12 cellular contexts compared by ENCODE assay signal in genomic region chr2:8455236-8456148, GRCh38.
DNase-seq lines count a peak whose midpoint lies in the region; ATAC-seq and TF ChIP-seq lines count a peak whose summit lies in the region.
"Had no signal": no experiment of that assay in that cellular context is flagged by ENCODE, and none has a peak within 500 bp of the region (broad histone marks: within the 10 kb centered on the region; RNA-seq: fewer than 3 reads in every experiment).

No MANE protein-coding gene starts in this region.

- no peaks in the 10 kb centered on the region for H3K27me3 ChIP-seq in Caco-2 (replicated peaks; ENCODE audit: control insufficient read depth, insufficient read depth, low read length)
- peaks cover 38% of the 10 kb centered on the region for H3K27me3 ChIP-seq in left ventricle myocardium inferior (ENCODE audit: low read depth)

- TF ChIP-seq CTCF in Caco-2 (IDR thresholded peaks at IDR 0.05; ENCODE audit: insufficient read depth in 1 of 2, low read depth in 1 of 2, low read length in 1 of 2, severe bottlenecking in 1 of 2, unreplicated experiment in 1 of 2): no peak
- no peak for TF ChIP-seq CTCF in left ventricle myocardium inferior (IDR thresholded peaks at IDR 0.05; ENCODE audit: borderline replicate concordance)

- H3K4me1 ChIP-seq in Caco-2: peaks cover 19% of the 10 kb centered on the region
- H3K4me1 ChIP-seq in left ventricle myocardium inferior: peaks cover 15% of the 10 kb centered on the region
- H3K4me1 ChIP-seq: psoas muscle had no signal

- ATAC-seq in activated CD8-positive, alpha-beta T cell treated with anti-CD3 and anti-CD28 coated beads, Interleukin-2, amount 10 ng/mL, durations not matched to agents 7 days and 5 days: peak; percentile 3
- ATAC-seq: psoas muscle had no signal

- DNase-seq in Caco-2 (no peak), left ventricle myocardium inferior (peak; percentile 57), retina (peak; percentile 9), occipital lobe (lab: John Stamatoyannopoulos, UW) (no peak), COR-L47 (lab: John Stamatoyannopoulos, UW) (no peak), NOMO-1 treated with dmso at 0.1 percent for 144 hours (lab: John Stamatoyannopoulos, UW; ENCODE audit: unreplicated experiment) (no peak), DMS 273 (lab: John Stamatoyannopoulos, UW; ENCODE audit: unreplicated experiment) (no peak)
- DNase-seq in activated CD8-positive, alpha-beta T cell treated with anti-CD3 and anti-CD28 coated beads, Interleukin-2, amount 10 ng/mL, durations not matched to agents 7 days and 5 days: no peak
- DNase-seq: NCI-H1092, psoas muscle had no signal

- H3K4me3 ChIP-seq in Caco-2 (ENCODE audit: low read depth, low read length): no peak overlapping the region
- no peak overlapping the region for H3K4me3 ChIP-seq in left ventricle myocardium inferior
- H3K4me3 ChIP-seq: psoas muscle, SK-N-MC, tibial nerve had no signal

- intact Hi-C loops in Caco-2 (cut with micrococcal nuclease; ENCODE audit: unreplicated experiment): loop anchor here (2.0 to 5.0 kb wide), 2 partner anchors 43 to 229 kb away; no protein-coding TSS in a partner anchor
- intact Hi-C loops in left ventricle myocardium inferior (cut with micrococcal nuclease): no loop called here

- no peaks in the 10 kb centered on the region for H3K36me3 Mint-ChIP-seq in Caco-2 (ENCODE audit: insufficient read depth, unreplicated experiment)
- peaks cover 25% of the 10 kb centered on the region for H3K36me3 Mint-ChIP-seq in activated CD8-positive, alpha-beta T cell treated with anti-CD3 and anti-CD28 coated beads, Interleukin-2, amount 10 ng/mL, durations not matched to agents 7 days and 5 days (ENCODE audit: low read depth)

- no TSS peak for BruUV-seq in Caco-2 (replicated peaks; lab: Mats Ljungman, UMichigan)

- H3K9me3 ChIP-seq in Caco-2 (no peaks in the 10 kb centered on the region), left ventricle myocardium inferior (replicated peaks) (no peaks in the 10 kb centered on the region)
- H3K9me3 ChIP-seq: psoas muscle, tibial nerve had no signal

- no peak overlapping the region for H3K27ac Mint-ChIP-seq in Caco-2 (ENCODE audit: unreplicated experiment)
- H3K27ac Mint-ChIP-seq in activated CD8-positive, alpha-beta T cell treated with anti-CD3 and anti-CD28 coated beads, Interleukin-2, amount 10 ng/mL, durations not matched to agents 7 days and 5 days: peak overlapping the region; percentile 99

- H3K4me3 Mint-ChIP-seq in Caco-2 (ENCODE audit: unreplicated experiment): peak overlapping the region; percentile 52
- H3K4me3 Mint-ChIP-seq in activated CD8-positive, alpha-beta T cell treated with anti-CD3 and anti-CD28 coated beads, Interleukin-2, amount 10 ng/mL, durations not matched to agents 7 days and 5 days: peak overlapping the region; percentile 80

- H3K27ac ChIP-seq in left ventricle myocardium inferior (replicated peaks): peak overlapping the region; percentile 59
- H3K27ac ChIP-seq: psoas muscle, SK-N-MC, tibial nerve had no signal

- peaks cover 17% of the 10 kb centered on the region for H3K4me1 Mint-ChIP-seq in Caco-2 (ENCODE audit: low read depth, unreplicated experiment)
- H3K4me1 Mint-ChIP-seq in activated CD8-positive, alpha-beta T cell treated with anti-CD3 and anti-CD28 coated beads, Interleukin-2, amount 10 ng/mL, durations not matched to agents 7 days and 5 days (ENCODE audit: low read depth): peaks cover 62% of the 10 kb centered on the region

- H3K36me3 ChIP-seq in Caco-2 (ENCODE audit: control insufficient read depth, insufficient read depth, low read length) (no peaks in the 10 kb centered on the region), left ventricle myocardium inferior (no peaks in the 10 kb centered on the region)
- H3K36me3 ChIP-seq: tibial nerve had no signal

- CTCF ChIA-PET in Caco-2 (lab: Charles Lee): interaction anchor here (0.7 kb wide), 1 partner anchor 17 kb away, joined by 3 read pairs; no protein-coding TSS in a partner anchor
- CTCF ChIA-PET in activated CD8-positive, alpha-beta T cell treated with anti-CD3 and anti-CD28 coated beads, Interleukin-2, amount 10 ng/mL, durations not matched to agents 7 days and 5 days (lab: Charles Lee): interaction anchor here (1.2 kb wide), 1 partner anchor 10 kb away, joined by 3 read pairs; no protein-coding TSS in a partner anchor

- H3K9me3 Mint-ChIP-seq in Caco-2 (ENCODE audit: unreplicated experiment): no peaks in the 10 kb centered on the region
- peaks cover 3% of the 10 kb centered on the region for H3K9me3 Mint-ChIP-seq in activated CD8-positive, alpha-beta T cell treated with anti-CD3 and anti-CD28 coated beads, Interleukin-2, amount 10 ng/mL, durations not matched to agents 7 days and 5 days (ENCODE audit: insufficient read depth)

- H3K27me3 Mint-ChIP-seq in Caco-2 (ENCODE audit: insufficient read depth, unreplicated experiment): no peaks in the 10 kb centered on the region
- no peaks in the 10 kb centered on the region for H3K27me3 Mint-ChIP-seq in activated CD8-positive, alpha-beta T cell treated with anti-CD3 and anti-CD28 coated beads, Interleukin-2, amount 10 ng/mL, durations not matched to agents 7 days and 5 days (ENCODE audit: low read depth)

- POLR2A ChIA-PET in Caco-2 (lab: Charles Lee): no interaction called here
- POLR2A ChIA-PET in activated CD8-positive, alpha-beta T cell treated with anti-CD3 and anti-CD28 coated beads, Interleukin-2, amount 10 ng/mL, durations not matched to agents 7 days and 5 days (lab: Charles Lee): interaction anchor here (0.7 kb wide), 1 partner anchor 26 kb away, joined by 3 read pairs; no protein-coding TSS in a partner anchor

Comparison
In these comparisons a context has a peak if more than half of its experiments do, and no peak if none do; other contexts are left out.
1. DNase-seq: peak in left ventricle myocardium inferior (single experiment) and retina (single experiment); none in Caco-2 (0 of 2), activated CD8-positive, alpha-beta T cell treated with anti-CD3 and anti-CD28 coated beads, Interleukin-2, amount 10 ng/mL, durations not matched to agents 7 days and 5 days (single experiment), occipital lobe (single experiment), COR-L47 (single experiment), NOMO-1 treated with dmso at 0.1 percent for 144 hours (single experiment) and DMS 273 (single experiment).